Comparison of ENCODE assay signal across 26 cellular contexts in the genomic region with DNA sequence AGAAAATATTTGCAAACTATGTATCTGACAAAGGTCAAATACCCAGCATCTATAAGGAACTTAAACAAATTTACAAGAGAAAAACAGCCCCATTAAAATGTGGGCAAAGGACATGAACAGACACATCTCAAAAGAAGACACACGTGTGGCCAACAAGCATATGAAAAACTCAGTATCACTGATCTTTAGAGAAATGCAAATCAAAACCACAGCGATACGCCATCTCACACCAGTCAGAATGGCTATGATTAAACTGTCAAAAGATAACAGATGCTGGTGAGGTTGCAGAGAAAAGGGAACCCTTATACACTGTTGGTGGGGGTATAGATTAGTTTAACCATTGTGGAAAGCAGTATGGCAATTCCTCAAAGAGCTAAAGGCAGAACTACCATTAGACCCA.
A peak's percentile ranks its signal among the peaks of the same experiment; 100 is the strongest.
DNase-seq lines count a peak whose midpoint lies in the region; ATAC-seq and TF ChIP-seq lines count a peak whose summit lies in the region.
"Had no signal": no experiment of that assay in that cellular context is flagged by ENCODE, and none has a peak within 500 bp of the region (broad histone marks: within the 10 kb centered on the region; RNA-seq: fewer than 3 reads in every experiment).

No MANE protein-coding gene starts in this region.

- no peak for TF ChIP-seq CTCF in Calu3 (IDR thresholded peaks at IDR 0.05; ENCODE audit: unreplicated experiment)

- peaks cover 0 to 7% (median 0%) of the 10 kb centered on the region in 5 donors for H3K27me3 Mint-ChIP-seq in naive thymus-derived CD4-positive, alpha-beta T cell
- no peaks in the 10 kb centered on the region for H3K27me3 Mint-ChIP-seq in Calu3 (ENCODE audit: unreplicated experiment)

- BruUV-seq in Calu3 (replicated peaks; lab: Mats Ljungman, UMichigan): no TSS peak

- no peak overlapping the region for H3K4me3 ChIP-seq in naive thymus-derived CD4-positive, alpha-beta T cell (ENCODE audit: low read length)
- H3K4me3 ChIP-seq: BLaER1, GM12878 had no signal

- CTCF ChIA-PET in naive thymus-derived CD4-positive, alpha-beta T cell (lab: Charles Lee): no interaction called here
- CTCF ChIA-PET in Calu3 (lab: Charles Lee): no interaction called here

- DNase-seq in NAMALWA (ENCODE audit: low spot score): peak; percentile 40
- peak; percentile 26 for DNase-seq in NCI-H526 treated with DMSO at 0.1 percent for 48 hours (lab: John Stamatoyannopoulos, UW)
- DNase-seq in naive thymus-derived CD4-positive, alpha-beta T cell: no peak
- DNase-seq in COLO668 (lab: John Stamatoyannopoulos, UW; ENCODE audit: unreplicated experiment): no peak
- DNase-seq in Calu3: no peak
- no peak for DNase-seq in Right ventricle myocardium inferior (ENCODE audit: missing footprints)
- no peak for DNase-seq in globus pallidus (ENCODE audit: low spot score)
- DNase-seq: 8988T; ACHN; BE2C; C1 segment of cervical spinal cord; Caco-2; CD4-positive, alpha-beta memory T cell; CD4-positive, CD25-positive, alpha-beta regulatory T cell; CD8-positive, alpha-beta memory T cell; DMS 273 treated with DMSO at 0.1 percent for 48 hours; DMS153; DMS53; DMS79; DND-41; EL; GDM1 had no signal

- peaks cover 0 to 12% (median 0%) of the 10 kb centered on the region in 11 donors for H3K9me3 Mint-ChIP-seq in naive thymus-derived CD4-positive, alpha-beta T cell
- H3K9me3 Mint-ChIP-seq in Calu3 (ENCODE audit: low read depth, unreplicated experiment): peaks cover 2% of the 10 kb centered on the region
- H3K9me3 Mint-ChIP-seq: CD8-positive, alpha-beta memory T cell had no signal

- no peak overlapping the region for H3K4me3 Mint-ChIP-seq in naive thymus-derived CD4-positive, alpha-beta T cell
- H3K4me3 Mint-ChIP-seq in Calu3 (ENCODE audit: low read depth, unreplicated experiment): no peak overlapping the region
- H3K4me3 Mint-ChIP-seq: CD14-positive monocyte; CD4-positive, alpha-beta memory T cell; CD4-positive, CD25-positive, alpha-beta regulatory T cell; CD8-positive, alpha-beta memory T cell had no signal

- H3K27ac Mint-ChIP-seq in naive thymus-derived CD4-positive, alpha-beta T cell: no peak overlapping the region
- H3K27ac Mint-ChIP-seq in Calu3 (ENCODE audit: unreplicated experiment): no peak overlapping the region
- H3K27ac Mint-ChIP-seq: CD14-positive monocyte; CD4-positive, alpha-beta memory T cell; CD4-positive, CD25-positive, alpha-beta regulatory T cell; CD8-positive, alpha-beta memory T cell had no signal

- no peak overlapping the region for H3K27ac ChIP-seq in naive thymus-derived CD4-positive, alpha-beta T cell (ENCODE audit: low read depth, low read length)
- H3K27ac ChIP-seq: BLaER1 had no signal

- H3K4me1 Mint-ChIP-seq in naive thymus-derived CD4-positive, alpha-beta T cell: peaks cover 0 to 6% (median 0%) of the 10 kb centered on the region in 7 donors
- peaks cover 10% of the 10 kb centered on the region for H3K4me1 Mint-ChIP-seq in Calu3 (ENCODE audit: low read depth, unreplicated experiment)
- H3K4me1 Mint-ChIP-seq: CD4-positive, alpha-beta memory T cell; CD8-positive, alpha-beta memory T cell had no signal

- no peaks in the 10 kb centered on the region for H3K27me3 ChIP-seq in naive thymus-derived CD4-positive, alpha-beta T cell (ENCODE audit: control insufficient read depth in 2 of 2, insufficient read depth in 2 of 2, low read length in 2 of 2)
- H3K27me3 ChIP-seq: BE2C, BLaER1 had no signal

- H3K9me3 ChIP-seq in naive thymus-derived CD4-positive, alpha-beta T cell (ENCODE audit: control insufficient read depth in 2 of 3, low read length in 3 of 3): no peaks in the 10 kb centered on the region
- H3K9me3 ChIP-seq: BE2C, BLaER1, Caco-2 had no signal

- no peaks in the 10 kb centered on the region for H3K4me1 ChIP-seq in naive thymus-derived CD4-positive, alpha-beta T cell (ENCODE audit: control insufficient read depth in 2 of 2, insufficient read depth in 2 of 2, low read length in 2 of 2)
- H3K4me1 ChIP-seq: BE2C, BLaER1, Caco-2 had no signal

- H3K36me3 Mint-ChIP-seq in naive thymus-derived CD4-positive, alpha-beta T cell: peaks cover 0 to 7% (median 0%) of the 10 kb centered on the region in 5 donors
- no peaks in the 10 kb centered on the region for H3K36me3 Mint-ChIP-seq in Calu3 (ENCODE audit: insufficient read depth, unreplicated experiment)
- H3K36me3 Mint-ChIP-seq: CD4-positive, alpha-beta memory T cell; CD4-positive, CD25-positive, alpha-beta regulatory T cell had no signal

- intact Hi-C loops in naive thymus-derived CD4-positive, alpha-beta T cell (cut with micrococcal nuclease): no loop called here
- intact Hi-C loops in Calu3 (cut with micrococcal nuclease; ENCODE audit: unreplicated experiment): no loop called here
- intact Hi-C loops in Right ventricle myocardium inferior (cut with DNase I): no loop called here

- peak; percentile 50 for ATAC-seq in HG02870 (IDR thresholded peaks at IDR 0.05; ENCODE audit: unreplicated experiment)
- peak; percentile 27 for ATAC-seq in naive thymus-derived CD4-positive, alpha-beta T cell
- no peak for ATAC-seq in Right ventricle myocardium inferior
- ATAC-seq: GM12878 had no signal

- no peaks in the 10 kb centered on the region for H3K36me3 ChIP-seq in naive thymus-derived CD4-positive, alpha-beta T cell (ENCODE audit: control insufficient read depth in 2 of 3, insufficient read depth in 3 of 3, low read length in 3 of 3)
- H3K36me3 ChIP-seq: BE2C, BLaER1 had no signal

- POLR2A ChIA-PET in naive thymus-derived CD4-positive, alpha-beta T cell (lab: Charles Lee): no interaction called here

Comparison
In these comparisons a context has a peak if more than half of its experiments do, and no peak if none do; other contexts are left out.
1. DNase-seq: peak in NAMALWA (single experiment) and NCI-H526 treated with DMSO at 0.1 percent for 48 hours (single experiment); none in naive thymus-derived CD4-positive, alpha-beta T cell (0 of 9), COLO668 (single experiment), Calu3 (single experiment), Right ventricle myocardium inferior (single experiment) and globus pallidus (single experiment).